25 cellular contexts compared by ENCODE assay signal in the genomic region with DNA sequence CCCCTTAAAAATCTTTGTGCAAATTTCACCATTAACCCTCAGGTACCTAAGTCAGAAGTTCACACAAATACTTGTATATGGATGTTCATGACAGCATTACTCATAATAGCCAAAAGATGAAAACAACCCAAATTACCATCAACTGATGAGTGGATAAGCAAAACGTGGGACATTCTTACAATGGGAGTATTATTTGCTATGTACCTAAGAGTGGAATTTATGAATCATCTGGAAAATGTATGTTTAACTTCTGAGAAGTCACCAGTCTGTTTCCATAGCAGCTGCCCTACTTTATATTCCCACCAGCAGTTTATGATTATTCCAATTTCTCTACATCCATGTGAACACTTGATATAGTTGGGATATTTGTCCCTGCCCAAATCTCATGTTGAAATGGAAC.
"Had no signal": no experiment of that assay in that cellular context is flagged by ENCODE, and none has a peak within 500 bp of the region (broad histone marks: within the 10 kb centered on the region; RNA-seq: fewer than 3 reads in every experiment).

No MANE protein-coding gene starts in this region.

- H3K4me1 ChIP-seq: gastrocnemius medialis, prostate gland, right atrium auricular region, testis, tibial artery, upper lobe of left lung had no signal

- H3K27me3 ChIP-seq: gastrocnemius medialis, right atrium auricular region, testis, tibial artery, upper lobe of left lung had no signal

- ATAC-seq: effector memory CD8-positive, alpha-beta T cell; gastrocnemius medialis; left lobe of liver; mucosa of descending colon; natural killer cell treated with Interleukin-12 subunit alpha and Interleukin-12 subunit beta and Interleukin-15 and Interleukin-18, amount 100 ng/mL, for 72 hours; sciatic nerve; stimulated activated effector memory CD8-positive, alpha-beta T cell treated with anti-CD3 and anti-CD28 coated beads, Interleukin-12 subunit alpha, Interleukin-12 subunit beta, amount 100 ng/mL, for 72 hours; stimulated activated naive CD8-positive, alpha-beta T cell treated with anti-CD3 and anti-CD28 coated beads, Interleukin-15, Interleukin-2, amounts not matched to agents 100 U/mL and 50 U/mL, for 24 hours had no signal

- H3K36me3 ChIP-seq: gastrocnemius medialis, prostate gland, right atrium auricular region, tibial artery, upper lobe of left lung had no signal

- H3K4me3 ChIP-seq: gastrocnemius medialis, lung, mucosa of descending colon, prostate gland, right atrium auricular region, testis, tibial artery, upper lobe of left lung had no signal

- H3K27ac ChIP-seq: gastrocnemius medialis, prostate gland, right atrium auricular region, testis, tibial artery, upper lobe of left lung had no signal

- H3K27me3 Mint-ChIP-seq: effector memory CD8-positive, alpha-beta T cell; memory B cell; naive B cell; natural killer cell treated with Interleukin-12 subunit alpha and Interleukin-12 subunit beta and Interleukin-15 and Interleukin-18, amount 100 ng/mL, for 72 hours had no signal

- H3K9me3 Mint-ChIP-seq: memory B cell had no signal

- H3K27ac Mint-ChIP-seq: effector memory CD8-positive, alpha-beta T cell; memory B cell; mesothelial cell of epicardium; naive B cell; natural killer cell treated with Interleukin-12 subunit alpha and Interleukin-12 subunit beta and Interleukin-15 and Interleukin-18, amount 100 ng/mL, for 72 hours; stimulated activated effector memory CD8-positive, alpha-beta T cell treated with anti-CD3 and anti-CD28 coated beads, Interleukin-12 subunit alpha, Interleukin-12 subunit beta, amount 100 ng/mL, for 72 hours had no signal

- H3K36me3 Mint-ChIP-seq: memory B cell; naive B cell; natural killer cell treated with Interleukin-12 subunit alpha and Interleukin-12 subunit beta and Interleukin-15 and Interleukin-18, amount 100 ng/mL, for 72 hours; stimulated activated effector memory CD8-positive, alpha-beta T cell treated with anti-CD3 and anti-CD28 coated beads, Interleukin-12 subunit alpha, Interleukin-12 subunit beta, amount 100 ng/mL, for 72 hours had no signal

- H3K4me3 Mint-ChIP-seq: effector memory CD8-positive, alpha-beta T cell; memory B cell; mesothelial cell of epicardium; naive B cell; natural killer cell treated with Interleukin-12 subunit alpha and Interleukin-12 subunit beta and Interleukin-15 and Interleukin-18, amount 100 ng/mL, for 72 hours; neural crest cell; stimulated activated effector memory CD8-positive, alpha-beta T cell treated with anti-CD3 and anti-CD28 coated beads, Interleukin-12 subunit alpha, Interleukin-12 subunit beta, amount 100 ng/mL, for 72 hours had no signal

- H3K4me1 Mint-ChIP-seq: memory B cell; naive B cell; neural crest cell; stimulated activated effector memory CD8-positive, alpha-beta T cell treated with anti-CD3 and anti-CD28 coated beads, Interleukin-12 subunit alpha, Interleukin-12 subunit beta, amount 100 ng/mL, for 72 hours had no signal

- H3K9me3 ChIP-seq: gastrocnemius medialis, mucosa of descending colon, prostate gland, testis, tibial artery had no signal

- DNase-seq: cortex of kidney; effector memory CD8-positive, alpha-beta T cell; erythroblast; gastrocnemius medialis; head of caudate nucleus; kidney; mucosa of descending colon; naive B cell; stimulated activated CD4-positive, alpha-beta T cell treated with anti-CD3 and anti-CD28 coated beads, Interleukin-2, amount 100 ng/mL, for 24 hours; stimulated activated CD4-positive, alpha-beta T cell treated with anti-CD3 and anti-CD28 coated beads, Interleukin-4, amount 100 ng/mL, for 24 hours; stimulated activated naive CD8-positive, alpha-beta T cell treated with anti-CD3 and anti-CD28 coated beads, Interleukin-15, Interleukin-2, amounts not matched to agents 100 U/mL and 50 U/mL, for 24 hours; substantia nigra; testis; tibial artery; upper lobe of left lung had no signal
